In genomic region chr2:159518321-159519005, GRCh38 we compare ENCODE assay signal across 17 cellular contexts.
DNase-seq lines count a peak whose midpoint lies in the region; ATAC-seq and TF ChIP-seq lines count a peak whose summit lies in the region.
"Had no signal": no experiment of that assay in that cellular context is flagged by ENCODE, and none has a peak within 500 bp of the region (broad histone marks: within the 10 kb centered on the region; RNA-seq: fewer than 3 reads in every experiment).

No MANE protein-coding gene starts in this region.

- no peak for TF ChIP-seq POLR2A in suprapubic skin (IDR thresholded peaks at IDR 0.05)

- CTCF ChIA-PET in activated CD4-positive, alpha-beta memory T cell treated with anti-CD3 and anti-CD28 coated beads for 36 hours (lab: Charles Lee), result no interaction called here

- H3K27me3 Mint-ChIP-seq in activated CD4-positive, alpha-beta memory T cell treated with anti-CD3 and anti-CD28 coated beads for 36 hours, result no peaks in the 10 kb centered on the region

- H3K27ac ChIP-seq in suprapubic skin, result peak overlapping the region; percentile 59
- H3K27ac ChIP-seq: GM23248, vagina had no signal

- peaks cover 28% of the 10 kb centered on the region for H3K4me1 ChIP-seq in suprapubic skin

- H3K9me3 Mint-ChIP-seq in activated CD4-positive, alpha-beta memory T cell treated with anti-CD3 and anti-CD28 coated beads for 36 hours, result no peaks in the 10 kb centered on the region
- H3K9me3 Mint-ChIP-seq: activated T-cell treated with anti-CD3 and anti-CD28 coated beads, Interleukin-2, amount 50 U/mL, for 72 hours had no signal

- no peak for TF ChIP-seq CTCF in suprapubic skin (IDR thresholded peaks at IDR 0.05)

- WGBS in suprapubic skin, result 63% methylated on average over 3 of the region's 3 CpGs

- intact Hi-C loops in activated CD4-positive, alpha-beta memory T cell treated with anti-CD3 and anti-CD28 coated beads for 36 hours (cut with micrococcal nuclease), result loop anchor here (10.0 kb wide), 1 partner anchor 386 kb away; the partner anchor contains the start of gene LY75

- no peak overlapping the region for H3K27ac Mint-ChIP-seq in activated CD4-positive, alpha-beta memory T cell treated with anti-CD3 and anti-CD28 coated beads for 36 hours
- H3K27ac Mint-ChIP-seq: activated T-cell treated with anti-CD3 and anti-CD28 coated beads, Interleukin-2, amount 50 U/mL, for 72 hours had no signal

- H3K4me3 ChIP-seq in suprapubic skin, result no peak overlapping the region
- H3K4me3 ChIP-seq: esophagus muscularis mucosa, GM23248, vagina had no signal

- peaks cover 22% of the 10 kb centered on the region for H3K4me1 Mint-ChIP-seq in activated CD4-positive, alpha-beta memory T cell treated with anti-CD3 and anti-CD28 coated beads for 36 hours (ENCODE audit: low read depth)

- no peaks in the 10 kb centered on the region for H3K36me3 Mint-ChIP-seq in activated CD4-positive, alpha-beta memory T cell treated with anti-CD3 and anti-CD28 coated beads for 36 hours

- DNase-seq in NCI-H82 (lab: John Stamatoyannopoulos, UW) (peak; percentile 11), NCI-H82 treated with DMSO at 0.1 percent for 48 hours (lab: John Stamatoyannopoulos, UW; ENCODE audit: unreplicated experiment) (no peak), astrocyte of the hippocampus (ENCODE audit: low read depth, low spot score) (peak; percentile 61), kidney glomerular epithelial cell (lab: John Stamatoyannopoulos, UW) (peak; percentile 28), suprapubic skin (ENCODE audit: low spot score in 2 of 2) (no peak), COLO829 (ENCODE audit: low spot score) (no peak)
- no peak for DNase-seq in activated CD4-positive, alpha-beta memory T cell treated with anti-CD3 and anti-CD28 coated beads for 36 hours
- DNase-seq: activated CD4-positive, CD25-positive, alpha-beta regulatory T cell treated with anti-CD3 and anti-CD28 coated beads, Interleukin-2, amount 50 U/mL, for 72 hours; activated T-cell treated with anti-CD3 and anti-CD28 coated beads, Interleukin-2, amount 50 U/mL, for 72 hours; DMS153; GM23248; NCI-H1048; NCI-H774 had no signal

- H3K4me3 Mint-ChIP-seq in activated CD4-positive, alpha-beta memory T cell treated with anti-CD3 and anti-CD28 coated beads for 36 hours, result no peak overlapping the region
- H3K4me3 Mint-ChIP-seq: activated T-cell treated with anti-CD3 and anti-CD28 coated beads, Interleukin-2, amount 50 U/mL, for 72 hours; neural crest cell had no signal

- no peak for ATAC-seq in HG03457 (IDR thresholded peaks at IDR 0.05; ENCODE audit: unreplicated experiment)
- ATAC-seq: activated T-cell treated with anti-CD3 and anti-CD28 coated beads, Interleukin-2, amount 50 U/mL, for 72 hours had no signal

- no peak for TF ChIP-seq EP300 in suprapubic skin (IDR thresholded peaks at IDR 0.05)

- H3K36me3 ChIP-seq in suprapubic skin, result no peaks in the 10 kb centered on the region
- H3K36me3 ChIP-seq: esophagus muscularis mucosa, vagina had no signal

- POLR2A ChIA-PET in activated CD4-positive, alpha-beta memory T cell treated with anti-CD3 and anti-CD28 coated beads for 36 hours (lab: Charles Lee), result no interaction called here

- no peaks in the 10 kb centered on the region for H3K9me3 ChIP-seq in suprapubic skin
- H3K9me3 ChIP-seq: esophagus muscularis mucosa, vagina had no signal

- no peaks in the 10 kb centered on the region for H3K27me3 ChIP-seq in suprapubic skin
- H3K27me3 ChIP-seq: esophagus muscularis mucosa, vagina had no signal

Comparison
In these comparisons a context has a peak if more than half of its experiments do, and no peak if none do; other contexts are left out.
1. DNase-seq: peak in NCI-H82 (single experiment), astrocyte of the hippocampus (single experiment) and kidney glomerular epithelial cell (single experiment); none in NCI-H82 treated with DMSO at 0.1 percent for 48 hours (single experiment), suprapubic skin (0 of 2), activated CD4-positive, alpha-beta memory T cell treated with anti-CD3 and anti-CD28 coated beads for 36 hours (single experiment) and COLO829 (single experiment).